In genomic region chr10:5484205-5484604, GRCh38 we compare ENCODE assay signal across 1 cellular context.
TF ChIP-seq lines count a peak whose summit lies in the region.

No MANE protein-coding gene starts in this region.

TF ChIP-seq in IMR-90, 13 proteins besides CTCF, POLR2A, EP300 and RAD21 (continued from another document):
- no peak for TF ChIP-seq MXI1 (IDR thresholded peaks at IDR 0.05; ENCODE audit: borderline replicate concordance, low read depth, low read length)
- no peak for TF ChIP-seq MAFK (IDR thresholded peaks at IDR 0.05; ENCODE audit: low read depth, low read length)
- no peak for TF ChIP-seq MAZ (IDR thresholded peaks at IDR 0.05; ENCODE audit: borderline replicate concordance, low read depth, low read length)
- no peak for TF ChIP-seq USF2 (IDR thresholded peaks at IDR 0.05; ENCODE audit: low read depth, low read length)
- TF ChIP-seq BHLHE40 (IDR thresholded peaks at IDR 0.05; ENCODE audit: low read depth, low read length) = no peak
- TF ChIP-seq SMC3 (IDR thresholded peaks at IDR 0.05; ENCODE audit: low read depth, low read length) = no peak
- TF ChIP-seq RFX5 (IDR thresholded peaks at IDR 0.05; ENCODE audit: low read depth, low read length) = no peak
- TF ChIP-seq CHD1 (IDR thresholded peaks at IDR 0.05; ENCODE audit: low read depth, low read length) = no peak
- TF ChIP-seq CEBPB (IDR thresholded peaks at IDR 0.05; ENCODE audit: low read depth, low read length) = no peak
